ENCODE assay signal across 4 cellular contexts in genomic region chr1:224755586-224755985, GRCh38.
"Had no signal": no experiment of that assay in that cellular context is flagged by ENCODE, and none has a peak within 500 bp of the region (broad histone marks: within the 10 kb centered on the region; RNA-seq: fewer than 3 reads in every experiment).

No MANE protein-coding gene starts in this region.

- H3K4me3 ChIP-seq: GM23338 had no signal

- H2AFZ ChIP-seq: GM23338 had no signal

- H3K27ac Mint-ChIP-seq: GM23338 had no signal

- H3K4me3 Mint-ChIP-seq: GM23338, H9 had no signal

- DNase-seq: H9, HCEC 1CT, IMR-90 had no signal

- ATAC-seq: GM23338 had no signal
